Comparison of ENCODE assay signal across 1 cellular context in the genomic region with DNA sequence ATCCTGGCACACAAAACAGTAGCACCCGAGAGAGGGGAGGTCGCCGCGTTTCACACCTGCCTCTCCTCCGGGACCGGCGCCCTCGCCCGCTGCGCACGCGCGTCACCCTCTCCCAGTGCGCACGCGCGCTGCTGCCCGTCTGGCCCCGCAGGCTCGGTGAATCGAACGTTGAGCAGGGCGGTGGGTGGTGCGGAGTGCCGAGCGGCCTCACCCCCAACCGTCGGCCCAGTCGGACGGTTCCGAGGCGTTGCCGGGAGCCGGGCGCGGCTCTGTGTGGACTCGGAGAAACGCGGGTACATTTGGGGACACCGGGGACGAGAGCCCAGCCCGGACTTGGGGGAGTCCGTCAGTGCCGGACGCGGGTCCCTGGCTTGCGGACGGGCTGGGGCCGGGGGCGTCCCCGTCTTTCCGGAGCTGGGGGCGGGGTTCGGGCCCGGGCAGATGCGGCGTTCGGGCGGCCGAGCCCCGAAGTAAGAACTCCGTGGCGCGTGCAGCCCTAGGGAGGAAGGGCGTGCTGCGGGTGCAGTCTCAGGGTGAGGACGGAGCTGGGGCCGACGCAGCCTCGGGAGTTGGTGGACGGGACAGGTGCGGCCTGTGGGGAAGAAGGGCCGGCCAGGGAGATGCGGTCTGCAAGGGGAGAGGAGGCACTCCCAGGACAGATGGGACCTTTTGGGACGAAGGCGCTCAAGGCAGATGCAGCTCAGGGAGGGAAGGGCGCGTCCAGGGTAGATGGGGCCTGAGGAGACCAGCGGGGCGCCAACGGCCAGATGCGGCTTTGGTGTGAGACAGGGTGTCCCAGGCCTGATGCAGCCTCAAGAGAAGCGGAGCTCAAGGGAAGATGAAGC.
TF ChIP-seq lines count a peak whose summit lies in the region.

A gene with protein sequence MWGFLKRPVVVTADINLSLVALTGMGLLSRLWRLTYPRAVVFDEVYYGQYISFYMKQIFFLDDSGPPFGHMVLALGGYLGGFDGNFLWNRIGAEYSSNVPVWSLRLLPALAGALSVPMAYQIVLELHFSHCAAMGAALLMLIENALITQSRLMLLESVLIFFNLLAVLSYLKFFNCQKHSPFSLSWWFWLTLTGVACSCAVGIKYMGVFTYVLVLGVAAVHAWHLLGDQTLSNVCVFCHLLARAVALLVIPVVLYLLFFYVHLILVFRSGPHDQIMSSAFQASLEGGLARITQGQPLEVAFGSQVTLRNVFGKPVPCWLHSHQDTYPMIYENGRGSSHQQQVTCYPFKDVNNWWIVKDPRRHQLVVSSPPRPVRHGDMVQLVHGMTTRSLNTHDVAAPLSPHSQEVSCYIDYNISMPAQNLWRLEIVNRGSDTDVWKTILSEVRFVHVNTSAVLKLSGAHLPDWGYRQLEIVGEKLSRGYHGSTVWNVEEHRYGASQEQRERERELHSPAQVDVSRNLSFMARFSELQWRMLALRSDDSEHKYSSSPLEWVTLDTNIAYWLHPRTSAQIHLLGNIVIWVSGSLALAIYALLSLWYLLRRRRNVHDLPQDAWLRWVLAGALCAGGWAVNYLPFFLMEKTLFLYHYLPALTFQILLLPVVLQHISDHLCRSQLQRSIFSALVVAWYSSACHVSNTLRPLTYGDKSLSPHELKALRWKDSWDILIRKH (plus strand): TSS at position 138 of the 845 bp plus-strand sequence. CDS start 1,301 bp downstream, outside the sequence.

TF ChIP-seq in K562, 482 proteins besides CTCF, POLR2A, EP300 and RAD21 (continued from another document and continues in another):
- TF ChIP-seq, protein P1, sequence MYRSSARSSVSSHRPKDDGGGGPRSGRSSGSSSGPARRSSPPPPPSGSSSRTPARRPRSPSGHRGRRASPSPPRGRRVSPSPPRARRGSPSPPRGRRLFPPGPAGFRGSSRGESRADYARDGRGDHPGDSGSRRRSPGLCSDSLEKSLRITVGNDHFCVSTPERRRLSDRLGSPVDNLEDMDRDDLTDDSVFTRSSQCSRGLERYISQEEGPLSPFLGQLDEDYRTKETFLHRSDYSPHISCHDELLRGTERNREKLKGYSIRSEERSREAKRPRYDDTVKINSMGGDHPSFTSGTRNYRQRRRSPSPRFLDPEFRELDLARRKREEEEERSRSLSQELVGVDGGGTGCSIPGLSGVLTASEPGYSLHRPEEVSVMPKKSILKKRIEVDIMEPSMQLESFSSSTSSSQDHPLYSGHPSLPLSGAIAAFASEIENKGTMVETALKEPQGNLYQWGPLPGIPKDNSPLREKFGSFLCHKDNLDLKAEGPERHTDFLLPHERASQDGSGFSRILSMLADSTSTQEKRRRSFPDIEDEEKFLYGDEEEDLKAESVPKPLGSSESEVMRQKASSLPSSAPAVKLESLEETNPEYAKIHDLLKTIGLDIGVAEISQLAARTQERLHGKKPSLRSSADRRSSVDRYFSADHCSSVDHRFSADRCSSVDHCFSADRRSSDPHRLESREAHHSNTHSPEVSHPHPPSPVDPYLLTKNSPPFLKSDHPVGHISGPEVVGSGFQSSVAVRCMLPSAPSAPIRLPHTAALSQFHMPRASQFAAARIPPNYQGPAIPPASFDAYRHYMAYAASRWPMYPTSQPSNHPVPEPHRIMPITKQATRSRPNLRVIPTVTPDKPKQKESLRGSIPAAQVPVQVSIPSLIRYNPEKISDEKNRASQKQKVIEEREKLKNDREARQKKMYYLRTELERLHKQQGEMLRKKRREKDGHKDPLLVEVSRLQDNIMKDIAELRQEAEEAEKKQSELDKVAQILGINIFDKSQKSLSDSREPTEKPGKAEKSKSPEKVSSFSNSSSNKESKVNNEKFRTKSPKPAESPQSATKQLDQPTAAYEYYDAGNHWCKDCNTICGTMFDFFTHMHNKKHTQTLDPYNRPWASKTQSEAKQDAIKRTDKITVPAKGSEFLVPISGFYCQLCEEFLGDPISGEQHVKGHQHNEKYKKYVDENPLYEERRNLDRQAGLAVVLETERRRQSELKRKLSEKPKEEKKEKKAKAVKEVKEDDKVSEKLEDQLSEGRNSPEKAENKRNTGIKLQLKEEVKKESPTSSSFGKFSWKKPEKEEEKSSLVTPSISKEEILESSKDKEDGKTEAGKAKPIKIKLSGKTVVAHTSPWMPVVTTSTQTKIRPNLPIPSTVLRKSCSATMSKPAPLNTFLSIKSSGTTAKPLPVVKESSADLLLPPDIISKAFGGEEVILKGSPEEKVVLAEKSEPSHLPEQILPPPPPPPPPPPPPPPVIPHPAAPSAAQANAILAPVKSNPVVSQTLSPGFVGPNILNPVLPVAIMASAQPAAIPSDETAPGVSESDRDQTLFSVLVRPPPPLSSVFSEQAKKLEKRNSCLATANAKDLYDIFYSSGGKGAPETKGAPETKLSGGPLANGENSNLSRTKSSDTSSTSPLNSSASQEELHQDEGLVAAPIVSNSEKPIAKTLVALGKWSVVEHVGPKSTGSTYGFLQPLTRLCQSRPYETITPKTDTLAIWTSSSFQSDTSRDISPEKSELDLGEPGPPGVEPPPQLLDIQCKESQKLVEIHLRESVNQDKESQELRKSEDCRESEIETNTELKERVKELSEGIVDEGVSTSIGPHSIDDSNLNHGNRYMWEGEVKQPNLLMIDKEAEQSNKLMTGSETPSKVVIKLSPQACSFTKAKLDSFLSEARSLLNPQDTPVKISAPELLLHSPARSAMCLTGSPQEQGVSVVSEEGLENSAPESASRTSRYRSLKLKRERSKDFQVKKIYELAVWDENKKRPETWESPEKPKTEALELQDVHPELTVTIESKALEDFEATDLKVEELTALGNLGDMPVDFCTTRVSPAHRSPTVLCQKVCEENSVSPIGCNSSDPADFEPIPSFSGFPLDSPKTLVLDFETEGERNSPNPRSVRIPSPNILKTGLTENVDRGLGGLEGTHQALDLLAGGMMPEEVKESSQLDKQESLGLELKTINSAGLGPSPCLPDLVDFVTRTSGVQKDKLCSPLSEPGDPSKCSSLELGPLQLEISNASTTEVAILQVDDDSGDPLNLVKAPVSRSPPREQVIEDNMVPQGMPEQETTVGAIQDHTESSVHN (IDR thresholded peaks at IDR 0.05; ENCODE audit: borderline replicate concordance in 1 of 2, low read depth in 1 of 2), result no peak
- TF ChIP-seq FOXP1 (CRISPR knock-in tag; IDR thresholded peaks at IDR 0.05) (peak; percentile 73; the same call in 1 of the 2 replicates), DNMT1 (IDR thresholded peaks at IDR 0.05) (no peak), PCBP1 (IDR thresholded peaks at IDR 0.05; ENCODE audit: low read depth, low read length, poor library complexity, severe bottlenecking) (peak; percentile 74), ZNF212 (CRISPR knock-in tag; IDR thresholded peaks at IDR 0.05) (no peak), CXXC5 (CRISPR knock-in tag; IDR thresholded peaks at IDR 0.05) (peak; percentile 76), KLF16 (IDR thresholded peaks at IDR 0.05) (no peak), ZNF217 (CRISPR knock-in tag; IDR thresholded peaks at IDR 0.05) (no peak), ZNF354B (CRISPR knock-in tag; IDR thresholded peaks at IDR 0.05) (no peak), KDM2B (CRISPR knock-in tag; IDR thresholded peaks at IDR 0.05) (0 out of 2 replicates have a peak, but pooled peaks have one; percentile 35), PML (IDR thresholded peaks at IDR 0.05; ENCODE audit: low read length) (no peak), SMARCB1 (IDR thresholded peaks at IDR 0.05; ENCODE audit: insufficient read length, low read depth) (no peak), TRIM28 (IDR thresholded peaks at IDR 0.05) (no peak; the same call in 1 of the 2 replicates), BRD4 (IDR thresholded peaks at IDR 0.05) (no peak), IFI16 (CRISPR knock-in tag; IDR thresholded peaks at IDR 0.05) (no peak), ZFP30 (CRISPR knock-in tag; IDR thresholded peaks at IDR 0.05; ENCODE audit: borderline replicate concordance) (no peak), SRSF3 (IDR thresholded peaks at IDR 0.05; ENCODE audit: insufficient read depth, low read length) (no peak), YY1 (IDR thresholded peaks at IDR 0.05; ENCODE audit: borderline replicate concordance in 1 of 3, control insufficient read depth in 1 of 3, extremely low read depth in 1 of 3, insufficient read depth in 3 of 3, insufficient read length in 1 of 3, insufficient replicate concordance in 2 of 3, low read depth in 1 of 3, low read length in 2 of 3) (peak in 1 of 3 experiments; percentile 77), CBX3 (IDR thresholded peaks at IDR 0.05; ENCODE audit: borderline replicate concordance in 1 of 2, low read length in 2 of 2) (peak in 1 of 2 experiments; percentile 33; a peak in 1 of 3 replicates), GTF2E2 (tag; IDR thresholded peaks at IDR 0.05) (no peak), ZNF239 (CRISPR knock-in tag; IDR thresholded peaks at IDR 0.05) (no peak), ZNF699 (CRISPR knock-in tag; IDR thresholded peaks at IDR 0.05; ENCODE audit: insufficient replicate concordance) (no peak), POLR3G (IDR thresholded peaks at IDR 0.05; ENCODE audit: extremely low read depth, insufficient read length, insufficient replicate concordance) (no peak), ERF (CRISPR knock-in tag; IDR thresholded peaks at IDR 0.05) (no peak), ZNF707 (CRISPR knock-in tag; conservative IDR thresholded peaks at IDR 0.05) (no peak), YBX1 (IDR thresholded peaks at IDR 0.05) (no peak)
- TF ChIP-seq, protein P2, sequence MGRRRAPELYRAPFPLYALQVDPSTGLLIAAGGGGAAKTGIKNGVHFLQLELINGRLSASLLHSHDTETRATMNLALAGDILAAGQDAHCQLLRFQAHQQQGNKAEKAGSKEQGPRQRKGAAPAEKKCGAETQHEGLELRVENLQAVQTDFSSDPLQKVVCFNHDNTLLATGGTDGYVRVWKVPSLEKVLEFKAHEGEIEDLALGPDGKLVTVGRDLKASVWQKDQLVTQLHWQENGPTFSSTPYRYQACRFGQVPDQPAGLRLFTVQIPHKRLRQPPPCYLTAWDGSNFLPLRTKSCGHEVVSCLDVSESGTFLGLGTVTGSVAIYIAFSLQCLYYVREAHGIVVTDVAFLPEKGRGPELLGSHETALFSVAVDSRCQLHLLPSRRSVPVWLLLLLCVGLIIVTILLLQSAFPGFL (CRISPR knock-in tag; IDR thresholded peaks at IDR 0.05), result no peak
- TF ChIP-seq, protein P3, sequence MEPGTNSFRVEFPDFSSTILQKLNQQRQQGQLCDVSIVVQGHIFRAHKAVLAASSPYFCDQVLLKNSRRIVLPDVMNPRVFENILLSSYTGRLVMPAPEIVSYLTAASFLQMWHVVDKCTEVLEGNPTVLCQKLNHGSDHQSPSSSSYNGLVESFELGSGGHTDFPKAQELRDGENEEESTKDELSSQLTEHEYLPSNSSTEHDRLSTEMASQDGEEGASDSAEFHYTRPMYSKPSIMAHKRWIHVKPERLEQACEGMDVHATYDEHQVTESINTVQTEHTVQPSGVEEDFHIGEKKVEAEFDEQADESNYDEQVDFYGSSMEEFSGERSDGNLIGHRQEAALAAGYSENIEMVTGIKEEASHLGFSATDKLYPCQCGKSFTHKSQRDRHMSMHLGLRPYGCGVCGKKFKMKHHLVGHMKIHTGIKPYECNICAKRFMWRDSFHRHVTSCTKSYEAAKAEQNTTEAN (CRISPR knock-in tag; IDR thresholded peaks at IDR 0.05), result no peak
- TF ChIP-seq, protein P4, sequence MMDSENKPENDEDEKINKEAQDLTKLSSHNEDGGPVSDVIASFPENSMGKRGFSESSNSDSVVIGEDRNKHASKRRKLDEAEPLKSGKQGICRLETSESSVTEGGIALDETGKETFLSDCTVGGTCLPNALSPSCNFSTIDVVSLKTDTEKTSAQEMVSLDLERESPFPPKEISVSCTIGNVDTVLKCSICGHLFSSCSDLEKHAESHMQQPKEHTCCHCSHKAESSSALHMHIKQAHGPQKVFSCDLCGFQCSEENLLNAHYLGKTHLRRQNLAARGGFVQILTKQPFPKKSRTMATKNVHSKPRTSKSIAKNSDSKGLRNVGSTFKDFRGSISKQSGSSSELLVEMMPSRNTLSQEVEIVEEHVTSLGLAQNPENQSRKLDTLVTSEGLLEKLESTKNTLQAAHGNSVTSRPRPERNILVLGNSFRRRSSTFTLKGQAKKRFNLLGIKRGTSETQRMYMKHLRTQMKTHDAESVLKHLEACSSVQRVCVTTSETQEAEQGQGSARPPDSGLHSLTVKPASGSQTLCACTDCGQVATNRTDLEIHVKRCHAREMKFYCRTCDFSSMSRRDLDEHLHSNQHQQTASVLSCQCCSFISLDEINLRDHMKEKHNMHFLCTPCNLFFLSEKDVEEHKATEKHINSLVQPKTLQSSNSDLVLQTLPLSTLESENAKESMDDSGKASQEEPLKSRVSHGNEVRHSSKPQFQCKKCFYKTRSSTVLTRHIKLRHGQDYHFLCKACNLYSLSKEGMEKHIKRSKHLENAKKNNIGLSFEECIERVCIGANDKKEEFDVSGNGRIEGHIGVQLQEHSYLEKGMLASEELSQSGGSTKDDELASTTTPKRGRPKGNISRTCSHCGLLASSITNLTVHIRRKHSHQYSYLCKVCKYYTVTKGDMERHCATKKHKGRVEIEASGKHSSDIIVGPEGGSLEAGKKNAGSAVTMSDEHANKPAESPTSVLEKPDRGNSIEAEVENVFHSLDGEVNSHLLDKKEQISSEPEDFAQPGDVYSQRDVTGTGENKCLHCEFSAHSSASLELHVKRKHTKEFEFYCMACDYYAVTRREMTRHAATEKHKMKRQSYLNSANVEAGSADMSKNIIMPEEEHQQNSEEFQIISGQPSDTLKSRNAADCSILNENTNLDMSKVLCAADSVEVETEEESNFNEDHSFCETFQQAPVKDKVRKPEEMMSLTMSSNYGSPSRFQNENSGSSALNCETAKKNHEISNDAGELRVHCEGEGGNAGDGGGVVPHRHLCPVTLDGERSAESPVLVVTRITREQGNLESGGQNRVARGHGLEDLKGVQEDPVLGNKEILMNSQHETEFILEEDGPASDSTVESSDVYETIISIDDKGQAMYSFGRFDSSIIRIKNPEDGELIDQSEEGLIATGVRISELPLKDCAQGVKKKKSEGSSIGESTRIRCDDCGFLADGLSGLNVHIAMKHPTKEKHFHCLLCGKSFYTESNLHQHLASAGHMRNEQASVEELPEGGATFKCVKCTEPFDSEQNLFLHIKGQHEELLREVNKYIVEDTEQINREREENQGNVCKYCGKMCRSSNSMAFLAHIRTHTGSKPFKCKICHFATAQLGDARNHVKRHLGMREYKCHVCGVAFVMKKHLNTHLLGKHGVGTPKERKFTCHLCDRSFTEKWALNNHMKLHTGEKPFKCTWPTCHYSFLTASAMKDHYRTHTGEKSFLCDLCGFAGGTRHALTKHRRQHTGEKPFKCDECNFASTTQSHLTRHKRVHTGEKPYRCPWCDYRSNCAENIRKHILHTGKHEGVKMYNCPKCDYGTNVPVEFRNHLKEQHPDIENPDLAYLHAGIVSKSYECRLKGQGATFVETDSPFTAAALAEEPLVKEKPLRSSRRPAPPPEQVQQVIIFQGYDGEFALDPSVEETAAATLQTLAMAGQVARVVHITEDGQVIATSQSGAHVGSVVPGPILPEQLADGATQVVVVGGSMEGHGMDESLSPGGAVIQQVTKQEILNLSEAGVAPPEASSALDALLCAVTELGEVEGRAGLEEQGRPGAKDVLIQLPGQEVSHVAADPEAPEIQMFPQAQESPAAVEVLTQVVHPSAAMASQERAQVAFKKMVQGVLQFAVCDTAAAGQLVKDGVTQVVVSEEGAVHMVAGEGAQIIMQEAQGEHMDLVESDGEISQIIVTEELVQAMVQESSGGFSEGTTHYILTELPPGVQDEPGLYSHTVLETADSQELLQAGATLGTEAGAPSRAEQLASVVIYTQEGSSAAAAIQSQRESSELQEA (IDR thresholded peaks at IDR 0.05; ENCODE audit: low read depth), result no peak
- TF ChIP-seq, protein P5, sequence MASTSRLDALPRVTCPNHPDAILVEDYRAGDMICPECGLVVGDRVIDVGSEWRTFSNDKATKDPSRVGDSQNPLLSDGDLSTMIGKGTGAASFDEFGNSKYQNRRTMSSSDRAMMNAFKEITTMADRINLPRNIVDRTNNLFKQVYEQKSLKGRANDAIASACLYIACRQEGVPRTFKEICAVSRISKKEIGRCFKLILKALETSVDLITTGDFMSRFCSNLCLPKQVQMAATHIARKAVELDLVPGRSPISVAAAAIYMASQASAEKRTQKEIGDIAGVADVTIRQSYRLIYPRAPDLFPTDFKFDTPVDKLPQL (IDR thresholded peaks at IDR 0.05; ENCODE audit: extremely low read depth, insufficient read length), result no peak
